In genomic region chr17:77470330-77470786, GRCh38 we compare ENCODE assay signal across 1 cellular context.
TF ChIP-seq lines count a peak whose summit lies in the region.

No MANE protein-coding gene starts in this region.

TF ChIP-seq in HepG2, 621 proteins besides CTCF, POLR2A, EP300 and RAD21 (continued from another document):
- 0 out of 2 replicates have a peak, but pooled peaks have one; percentile 1 for TF ChIP-seq TRIM22 (IDR thresholded peaks at IDR 0.05)
